In genomic region chr2:101089419-101089818, GRCh38 we compare ENCODE assay signal across 11 cellular contexts.
A peak's percentile ranks its signal among the peaks of the same experiment; 100 is the strongest.
DNase-seq lines count a peak whose midpoint lies in the region; ATAC-seq and TF ChIP-seq lines count a peak whose summit lies in the region.
"Had no signal": no experiment of that assay in that cellular context is flagged by ENCODE, and none has a peak within 500 bp of the region (broad histone marks: within the 10 kb centered on the region; RNA-seq: fewer than 3 reads in every experiment).

No MANE protein-coding gene starts in this region.

- intact Hi-C loops in posterior vena cava (cut with DNase I), result no loop called here
- intact Hi-C loops in CD4-positive, alpha-beta memory T cell (cut with micrococcal nuclease), result no loop called here
- intact Hi-C loops in sigmoid colon (cut with DNase I), result no loop called here

- no peak for TF ChIP-seq EP300 in sigmoid colon (IDR thresholded peaks at IDR 0.05)

- no peak overlapping the region for H3K27ac ChIP-seq in CD4-positive, alpha-beta memory T cell (ENCODE audit: low read depth, low read length)
- H3K27ac ChIP-seq in sigmoid colon, result no peak overlapping the region
- H3K27ac ChIP-seq: lower lobe of right lung, vagina had no signal

- CTCF ChIA-PET in CD4-positive, alpha-beta memory T cell (lab: Charles Lee; ENCODE audit: partially characterized antibody), result no interaction called here

- H3K27me3 Mint-ChIP-seq in IgD-negative memory B cell, result peaks cover 2% of the 10 kb centered on the region
- peaks cover 4 to 11% of the 10 kb centered on the region in 2 donors for H3K27me3 Mint-ChIP-seq in CD4-positive, alpha-beta memory T cell

- no peak overlapping the region for H3K4me3 ChIP-seq in GM06990 (replicated peaks; ENCODE audit: low read depth, low read length)
- no peak overlapping the region for H3K4me3 ChIP-seq in CD4-positive, alpha-beta memory T cell (ENCODE audit: low read length in 2 of 2)
- H3K4me3 ChIP-seq in sigmoid colon, result no peak overlapping the region
- H3K4me3 ChIP-seq: lower lobe of right lung, vagina had no signal

- H3K36me3 Mint-ChIP-seq in IgD-negative memory B cell, result peaks cover 6% of the 10 kb centered on the region
- peaks cover 0 to 3% of the 10 kb centered on the region in 2 donors for H3K36me3 Mint-ChIP-seq in CD4-positive, alpha-beta memory T cell

- H3K4me3 Mint-ChIP-seq in IgD-negative memory B cell, result peak overlapping the region in 1 of 4 donors; percentile 68
- no peak overlapping the region for H3K4me3 Mint-ChIP-seq in CD4-positive, alpha-beta memory T cell

- ATAC-seq in GM19043 (IDR thresholded peaks at IDR 0.05; ENCODE audit: low read depth, unreplicated experiment) (peak; percentile 78), HG02678 (IDR thresholded peaks at IDR 0.05; ENCODE audit: unreplicated experiment) (peak; percentile 93)
- ATAC-seq: lower lobe of right lung had no signal

- H3K4me1 ChIP-seq in CD4-positive, alpha-beta memory T cell (ENCODE audit: insufficient read depth, low read length), result no peaks in the 10 kb centered on the region
- no peaks in the 10 kb centered on the region for H3K4me1 ChIP-seq in sigmoid colon
- H3K4me1 ChIP-seq: lower lobe of right lung had no signal

- peaks cover 0 to 13% (median 9%) of the 10 kb centered on the region in 3 donors for H3K4me1 Mint-ChIP-seq in IgD-negative memory B cell
- no peaks in the 10 kb centered on the region for H3K4me1 Mint-ChIP-seq in CD4-positive, alpha-beta memory T cell

- no peak for TF ChIP-seq POLR2A in sigmoid colon (IDR thresholded peaks at IDR 0.05)

- H3K9me3 ChIP-seq in CD4-positive, alpha-beta memory T cell (ENCODE audit: control insufficient read depth in 1 of 2, low read length in 2 of 2), result no peaks in the 10 kb centered on the region
- H3K9me3 ChIP-seq in sigmoid colon, result no peaks in the 10 kb centered on the region
- H3K9me3 ChIP-seq: lower lobe of right lung, vagina had no signal

- peak overlapping the region in 2 of 3 donors; percentile 25 to 39 for H3K27ac Mint-ChIP-seq in IgD-negative memory B cell
- no peak overlapping the region for H3K27ac Mint-ChIP-seq in CD4-positive, alpha-beta memory T cell

- DNase-seq in GM06990 (ENCODE audit: extremely low read depth, insufficient read length) (peak; percentile 54), posterior vena cava (ENCODE audit: low spot score) (no peak), sigmoid colon (no peak), NCI-H1417 (lab: John Stamatoyannopoulos, UW) (no peak)
- no peak for DNase-seq in CD4-positive, alpha-beta memory T cell
- DNase-seq: lower lobe of right lung, NCI-H226 had no signal

- POLR2A ChIA-PET in CD4-positive, alpha-beta memory T cell (lab: Charles Lee; ENCODE audit: partially characterized antibody), result no interaction called here

- no peaks in the 10 kb centered on the region for H3K36me3 ChIP-seq in GM06990 (ENCODE audit: control insufficient read depth, insufficient read depth, low read length)
- no peaks in the 10 kb centered on the region for H3K36me3 ChIP-seq in CD4-positive, alpha-beta memory T cell (ENCODE audit: insufficient read depth, low read length)
- no peaks in the 10 kb centered on the region for H3K36me3 ChIP-seq in sigmoid colon
- H3K36me3 ChIP-seq: lower lobe of right lung, vagina had no signal

- H3K27me3 ChIP-seq in GM06990 (replicated peaks; ENCODE audit: control insufficient read depth, insufficient read depth, low read length) (no peaks in the 10 kb centered on the region), sigmoid colon (no peaks in the 10 kb centered on the region)
- H3K27me3 ChIP-seq in CD4-positive, alpha-beta memory T cell (ENCODE audit: insufficient read depth, low read length), result no peaks in the 10 kb centered on the region
- H3K27me3 ChIP-seq: vagina had no signal

- H3K9me3 Mint-ChIP-seq in IgD-negative memory B cell, result peaks cover 0 to 2% (median 0%) of the 10 kb centered on the region in 3 donors
- peaks cover 0 to 3% (median 0%) of the 10 kb centered on the region in 8 donors for H3K9me3 Mint-ChIP-seq in CD4-positive, alpha-beta memory T cell

- WGBS in sigmoid colon, 2 donors, result 94 to 96% methylated on average over 1 of the region's 1 CpG

- no peak for TF ChIP-seq CTCF in GM06990 (IDR thresholded peaks at IDR 0.05; ENCODE audit: insufficient read depth, low read length, poor library complexity, severe bottlenecking)
- no peak for TF ChIP-seq CTCF in sigmoid colon (IDR thresholded peaks at IDR 0.05)

Comparison
In these comparisons a context has a peak if more than half of its experiments do, and no peak if none do; other contexts are left out.
1. H3K27ac Mint-ChIP-seq: peak in IgD-negative memory B cell (2 of 3); none in CD4-positive, alpha-beta memory T cell (0 of 7).